In genomic region chr7:131327049-131327625, GRCh38 we compare ENCODE assay signal across 8 cellular contexts. TPM values are rescaled to one million over a fixed set of nuclear protein-coding genes. Genes with fewer than 3 reads are reported as not detected.
DNase-seq lines count a peak whose midpoint lies in the region; ATAC-seq and TF ChIP-seq lines count a peak whose summit lies in the region.

No MANE protein-coding gene starts in this region.

- intact Hi-C loops in HCT116 (cut with micrococcal nuclease), result no loop called here

- H3K9ac ChIP-seq in HCT116 (ENCODE audit: low read length), result peak overlapping the region; percentile 98

- H3K27me3 ChIP-seq in HCT116 (ENCODE audit: insufficient read depth, low read length), result no peaks in the 10 kb centered on the region

- in situ Hi-C loops in astrocyte of the cerebellum (cut with HindIII; ENCODE audit: low sequenced_read_pairs), result no loop called here

- no peaks in the 10 kb centered on the region for H4K20me1 ChIP-seq in HCT116 (ENCODE audit: insufficient read depth)

- POLR2A ChIA-PET in HCT116 (lab: Charles Lee), result interaction anchor here (0.7 to 1.2 kb wide), 2 partner anchors 10 to 218 kb away, joined by 4 read pairs; no protein-coding TSS in a partner anchor

- RAD21 ChIA-PET in HCT116 (lab: Charles Lee; ENCODE audit: low non-redundant PET in 1 of 2, low total read pairs in 2 of 2, uncharacterized antibody in 2 of 2, unreplicated experiment in 2 of 2), result interaction anchor here in 1 of 2 experiments (0.7 kb wide), 1 partner anchor 1252 kb away, joined by 3 read pairs; no protein-coding TSS in a partner anchor

- peaks cover 4 to 12% of the 10 kb centered on the region in 2 donors for H3K36me3 Mint-ChIP-seq in activated T-cell treated with anti-CD3 and anti-CD28 coated beads, Interleukin-2, amount 50 U/mL, for 72 hours (ENCODE audit: insufficient read depth in 2 of 2)

- H3K4me2 ChIP-seq in HCT116 (ENCODE audit: low read length), result peak overlapping the region; percentile 86

- H3K4me3 Mint-ChIP-seq in activated T-cell treated with anti-CD3 and anti-CD28 coated beads, Interleukin-2, amount 50 U/mL, for 72 hours, result peak overlapping the region; percentile 98 to 99

- peak; percentile 10 to 25 for ATAC-seq in activated T-cell treated with anti-CD3 and anti-CD28 coated beads, Interleukin-2, amount 50 U/mL, for 72 hours (replicated peaks in 1 of 2)
- peak; percentile 61 for ATAC-seq in HCT116

- TF ChIP-seq POLR2A in HCT116 (IDR thresholded peaks at IDR 0.05; ENCODE audit: borderline replicate concordance, extremely low read depth, insufficient read depth, insufficient read length), result no peak

- H3K79me2 ChIP-seq in HCT116 (ENCODE audit: insufficient read depth, low read length), result peaks cover 45% of the 10 kb centered on the region

- BruUV-seq in HCT116 (replicated peaks; lab: Mats Ljungman, UMichigan), result TSS peak; percentile 70

- peak; percentile 16 to 22 for DNase-seq in activated T-cell treated with anti-CD3 and anti-CD28 coated beads, Interleukin-2, amount 50 U/mL, for 72 hours
- no peak for DNase-seq in activated T-cell treated with anti-CD3 and anti-CD28 coated beads, Interleukin-2, amount 50 U/mL, for 48 hours
- DNase-seq in HCT116 (ENCODE audit: low read depth, low spot score) (peak; percentile 19), NCI-H345 (lab: John Stamatoyannopoulos, UW) (peak; percentile 52), astrocyte of the cerebellum (ENCODE audit: low read depth) (peak; percentile 22), hypothalamus (lab: John Stamatoyannopoulos, UW) (peak in 26 of 51 donors; percentile 9 to 91 (median 44)), putamen (ENCODE audit: low spot score) (peak; percentile 47), GDM1 (lab: John Stamatoyannopoulos, UW) (no peak)

- no peaks in the 10 kb centered on the region for H3K9me3 ChIP-seq in HCT116 (ENCODE audit: control insufficient read depth in 1 of 2, insufficient read depth in 1 of 2, low read depth in 1 of 2, low read length in 2 of 2)

- H2AFZ ChIP-seq in HCT116 (ENCODE audit: low read depth, low read length, poor library complexity, severe bottlenecking), result peak overlapping the region; percentile 66

- H3K27ac Mint-ChIP-seq in activated T-cell treated with anti-CD3 and anti-CD28 coated beads, Interleukin-2, amount 50 U/mL, for 72 hours, result peak overlapping the region; percentile 99

- TF ChIP-seq RAD21 in HCT116 (IDR thresholded peaks at IDR 0.05; ENCODE audit: low read depth), result no peak

- H3K4me1 Mint-ChIP-seq in activated T-cell treated with anti-CD3 and anti-CD28 coated beads, Interleukin-2, amount 50 U/mL, for 72 hours (ENCODE audit: low read depth), result peaks cover 69% of the 10 kb centered on the region

- CTCF ChIA-PET in HCT116 (lab: Charles Lee), result interaction anchor here (0.6 kb wide), 1 partner anchor 240 kb away, joined by 3 read pairs; no protein-coding TSS in a partner anchor

- H3K4me3 ChIP-seq in HCT116 (replicated peaks in 1 of 2; ENCODE audit: low read depth in 1 of 2, low read length in 2 of 2) (peak overlapping the region; percentile 90 to 97), astrocyte of the cerebellum (ENCODE audit: low read depth, low read length) (peak overlapping the region; percentile 95)

- no peaks in the 10 kb centered on the region for H3K9me3 Mint-ChIP-seq in activated T-cell treated with anti-CD3 and anti-CD28 coated beads, Interleukin-2, amount 50 U/mL, for 72 hours

- TF ChIP-seq CTCF in HCT116 (IDR thresholded peaks at IDR 0.05 in 2 of 3, conservative IDR thresholded peaks at IDR 0.05 in 1 of 3; ENCODE audit: borderline replicate concordance in 1 of 3, insufficient read depth in 1 of 3, low read depth in 2 of 3, low read length in 2 of 3) (no peak), astrocyte of the cerebellum (IDR thresholded peaks at IDR 0.05; ENCODE audit: low read depth, low read length, missing control alignments) (no peak)

- no peaks in the 10 kb centered on the region for H3K9me2 ChIP-seq in HCT116 (ENCODE audit: insufficient read depth)

- H3K27me3 Mint-ChIP-seq in activated T-cell treated with anti-CD3 and anti-CD28 coated beads, Interleukin-2, amount 50 U/mL, for 72 hours (ENCODE audit: low read depth), result no peaks in the 10 kb centered on the region

- H3K4me1 ChIP-seq in HCT116 (ENCODE audit: control insufficient read depth in 1 of 2, insufficient read depth in 2 of 2, low read length in 2 of 2), result peaks cover 13 to 37% of the 10 kb centered on the region in 2 experiments; a peak in 3 of 4 replicates

- peak overlapping the region; percentile 86 for H3K27ac ChIP-seq in HCT116 (ENCODE audit: low read depth, low read length)

- H3K36me3 ChIP-seq in HCT116 (ENCODE audit: control insufficient read depth in 1 of 2, insufficient read depth in 2 of 2, low read length in 2 of 2), result no peaks in the 10 kb centered on the region

TF ChIP-seq in HCT116, 20 proteins besides CTCF, POLR2A, EP300 and RAD21:
- TF ChIP-seq SP1 (IDR thresholded peaks at IDR 0.05; ENCODE audit: low read depth) (peak; percentile 25; the same call in 1 of the 2 replicates), ELF1 (IDR thresholded peaks at IDR 0.05; ENCODE audit: borderline replicate concordance, low read depth) (no peak)

RNA-seq across cellular contexts. Expression of gene MKLN1, which starts 0.5 kb away (rescaled TPM):
- total RNA-seq in activated T-cell treated with anti-CD3 and anti-CD28 coated beads, Interleukin-2, amount 50 U/mL, for 72 hours, result 10 to 100 TPM; 44.9 to 49.6 TPM
- total RNA-seq in HCT116 (2021; ENCODE audit: unreplicated experiment), result 48.5 TPM
- 17.2 and 22.2 TPM in 2 replicates for polyA plus RNA-seq in HCT116 (2012)

Comparison
In these comparisons a context has a peak if more than half of its experiments do, and no peak if none do; other contexts are left out.
1. DNase-seq: peak in activated T-cell treated with anti-CD3 and anti-CD28 coated beads, Interleukin-2, amount 50 U/mL, for 72 hours (2 of 2), HCT116 (single experiment), NCI-H345 (single experiment), astrocyte of the cerebellum (single experiment), hypothalamus (26 of 51) and putamen (single experiment); none in activated T-cell treated with anti-CD3 and anti-CD28 coated beads, Interleukin-2, amount 50 U/mL, for 48 hours (0 of 2) and GDM1 (single experiment).